Comparison of ENCODE assay signal across 8 cellular contexts in genomic region chr3:142022381-142022780, GRCh38.
A peak's percentile ranks its signal among the peaks of the same experiment; 100 is the strongest.
DNase-seq lines count a peak whose midpoint lies in the region; ATAC-seq and TF ChIP-seq lines count a peak whose summit lies in the region.

No MANE protein-coding gene starts in this region.

- no peak overlapping the region for H2AFZ ChIP-seq in mesenchymal stem cell (ENCODE audit: low read depth, low read length)

- DNase-seq in DMS79 treated with DMSO at 0.1 percent for 48 hours (lab: John Stamatoyannopoulos, UW) (peak; percentile 86), GM19238 (ENCODE audit: insufficient read length, low spot score) (peak; percentile 18), mesenchymal stem cell (peak; percentile 59), NCI-H1092 (lab: John Stamatoyannopoulos, UW) (no peak), ascending aorta (ENCODE audit: low spot score in 2 of 2) (no peak), glomerular visceral epithelial cell (ENCODE audit: extremely low spot score) (no peak)

- no peaks in the 10 kb centered on the region for H3K9me3 ChIP-seq in mesenchymal stem cell (ENCODE audit: control insufficient read depth, low read length)
- H3K9me3 ChIP-seq in ascending aorta, result no peaks in the 10 kb centered on the region

- H3K14ac ChIP-seq in mesenchymal stem cell (ENCODE audit: low read length in 2 of 2), result no peak overlapping the region

- H2AK5ac ChIP-seq in mesenchymal stem cell (ENCODE audit: low read length, severe bottlenecking), result no peak overlapping the region

- H2BK12ac ChIP-seq in mesenchymal stem cell (ENCODE audit: low read length in 2 of 2), result no peak overlapping the region

- H4K8ac ChIP-seq in mesenchymal stem cell (ENCODE audit: low read length), result no peak overlapping the region

- H3K23ac ChIP-seq in mesenchymal stem cell (ENCODE audit: low read length in 2 of 2), result no peak overlapping the region

- H3K4me3 ChIP-seq in mesenchymal stem cell (ENCODE audit: insufficient read depth in 1 of 2, low read depth in 1 of 2, low read length in 2 of 2) (no peak overlapping the region), ascending aorta (no peak overlapping the region)

- no peak overlapping the region for H2BK15ac ChIP-seq in mesenchymal stem cell (ENCODE audit: low read depth, poor library complexity, severe bottlenecking)

- intact Hi-C loops in ascending aorta (cut with DNase I), result no loop called here

- peaks cover 0 to 3% of the 10 kb centered on the region in 2 experiments for H3K36me3 ChIP-seq in mesenchymal stem cell (ENCODE audit: control insufficient read depth in 1 of 2, insufficient read depth in 2 of 2, low read depth in 1 of 2, low read length in 2 of 2)
- no peaks in the 10 kb centered on the region for H3K36me3 ChIP-seq in ascending aorta

- no peak for TF ChIP-seq CTCF in ascending aorta (IDR thresholded peaks at IDR 0.05)

- H3K4ac ChIP-seq in mesenchymal stem cell (ENCODE audit: low read depth in 1 of 2, low read length in 2 of 2), result no peak overlapping the region

- H3K27ac ChIP-seq in mesenchymal stem cell (ENCODE audit: low read length, poor library complexity, severe bottlenecking) (no peak overlapping the region), ascending aorta (no peak overlapping the region)

- no peak overlapping the region for H4K91ac ChIP-seq in mesenchymal stem cell (ENCODE audit: low read length)

- no peak overlapping the region for H2BK120ac ChIP-seq in mesenchymal stem cell (ENCODE audit: low read depth, low read length)

- no CpG with 5 or more reads among the region's 1 CpG for WGBS in mesenchymal stem cell

- no peak overlapping the region for H3K9ac ChIP-seq in mesenchymal stem cell (ENCODE audit: low read length)

- H3K4me2 ChIP-seq in mesenchymal stem cell (ENCODE audit: low read length, poor library complexity, severe bottlenecking), result no peak overlapping the region

- H2BK5ac ChIP-seq in mesenchymal stem cell (ENCODE audit: low read depth, low read length, poor library complexity, severe bottlenecking), result no peak overlapping the region

- H3K18ac ChIP-seq in mesenchymal stem cell (ENCODE audit: low read depth in 1 of 2, low read length in 2 of 2), result no peak overlapping the region

- peaks cover 14% of the 10 kb centered on the region for H3K79me1 ChIP-seq in mesenchymal stem cell (replicated peaks; ENCODE audit: low read length, poor library complexity, severe bottlenecking)

- H3K27me3 ChIP-seq in mesenchymal stem cell (ENCODE audit: control insufficient read depth in 1 of 2, insufficient read depth in 1 of 2, low read length in 2 of 2) (no peaks in the 10 kb centered on the region), ascending aorta (no peaks in the 10 kb centered on the region)

- peak; percentile 71 for ATAC-seq in HG03175 (IDR thresholded peaks at IDR 0.05; ENCODE audit: unreplicated experiment)
- ATAC-seq in SK-N-SH treated with all-trans-retinoic acid at 6 μM for 48 hours, result peak; percentile 76

- H3K4me1 ChIP-seq in mesenchymal stem cell (ENCODE audit: control insufficient read depth, insufficient read depth, low read depth, low read length) (peaks cover 5% of the 10 kb centered on the region), ascending aorta (peaks cover 0 to 4% of the 10 kb centered on the region in 2 donors)

TF ChIP-seq in SK-N-SH treated with all-trans-retinoic acid at 6 μM for 48 hours, 23 proteins besides CTCF, POLR2A, EP300 and RAD21:
- TF ChIP-seq ZNF70 (CRISPR knock-in tag; IDR thresholded peaks at IDR 0.05), result no peak
- no peak for TF ChIP-seq CSDC2 (CRISPR knock-in tag; IDR thresholded peaks at IDR 0.05)
- TF ChIP-seq CSRNP3 (CRISPR knock-in tag; IDR thresholded peaks at IDR 0.05), result no peak

Comparison
In these comparisons a context has a peak if more than half of its experiments do, and no peak if none do; other contexts are left out.
1. DNase-seq: peak in DMS79 treated with DMSO at 0.1 percent for 48 hours (single experiment), GM19238 (single experiment) and mesenchymal stem cell (single experiment); none in NCI-H1092 (single experiment), ascending aorta (0 of 2) and glomerular visceral epithelial cell (single experiment).